In genomic region chr6:15876406-15876805, GRCh38 we compare ENCODE assay signal across 11 cellular contexts.
DNase-seq lines count a peak whose midpoint lies in the region; ATAC-seq, FAIRE-seq and TF ChIP-seq lines count a peak whose summit lies in the region.
"Had no signal": no experiment of that assay in that cellular context is flagged by ENCODE, and none has a peak within 500 bp of the region (broad histone marks: within the 10 kb centered on the region; RNA-seq: fewer than 3 reads in every experiment).

No MANE protein-coding gene starts in this region.

- no peak for TF ChIP-seq POLR2A in GM12892 (IDR thresholded peaks at IDR 0.05; ENCODE audit: low read depth, low read length)
- TF ChIP-seq POLR2A in endothelial cell of umbilical vein (IDR thresholded peaks at IDR 0.05; ENCODE audit: low read depth, low read length) = no peak
- TF ChIP-seq POLR2A in adrenal gland (IDR thresholded peaks at IDR 0.05) = no peak

- POLR2A ChIA-PET in endothelial cell of umbilical vein (lab: Charles Lee) = no interaction called here
- POLR2A ChIA-PET in PC-9 (lab: Charles Lee; ENCODE audit: unreplicated experiment) = no interaction called here

- ATAC-seq in GM21381 (IDR thresholded peaks at IDR 0.05; ENCODE audit: unreplicated experiment) = peak; percentile 57
- peak; percentile 61 for ATAC-seq in HG03439 (IDR thresholded peaks at IDR 0.05; ENCODE audit: unreplicated experiment)
- ATAC-seq: gastrocnemius medialis had no signal

- FAIRE-seq in GM12892 (lab: Jason Lieb, UNC) (peak; percentile 86), endothelial cell of umbilical vein (lab: Jason Lieb, UNC) (no peak)

- CTCF ChIA-PET in endothelial cell of umbilical vein (lab: Charles Lee) = no interaction called here
- CTCF ChIA-PET in PC-9 (lab: Charles Lee) = interaction anchor here (0.6 kb wide), 1 partner anchor 203 kb away, joined by 3 read pairs; no protein-coding TSS in a partner anchor

- no peak overlapping the region for H3K4me2 ChIP-seq in endothelial cell of umbilical vein (ENCODE audit: insufficient read depth, low read length)
- no peak overlapping the region for H3K4me2 ChIP-seq in PC-9

- H3K4me3 ChIP-seq in endothelial cell of umbilical vein (replicated peaks in 1 of 3; ENCODE audit: insufficient read depth in 1 of 3, low read depth in 1 of 3, low read length in 3 of 3) (no peak overlapping the region), adrenal gland (no peak overlapping the region), PC-9 (no peak overlapping the region)
- H3K4me3 ChIP-seq: gastrocnemius medialis had no signal

- no peaks in the 10 kb centered on the region for H3K79me2 ChIP-seq in endothelial cell of umbilical vein (ENCODE audit: control insufficient read depth, insufficient read depth, low read length)
- no peaks in the 10 kb centered on the region for H3K79me2 ChIP-seq in PC-9 (ENCODE audit: low read depth)

- DNase-seq in GM12892 (ENCODE audit: insufficient read length) (no peak), endothelial cell of umbilical vein (ENCODE audit: low read depth, low spot score) (peak; percentile 35), adrenal gland (no peak), DMS153 treated with DMSO at 0.1 percent for 48 hours (lab: John Stamatoyannopoulos, UW; ENCODE audit: unreplicated experiment) (no peak), ACHN (no peak), PC-9 (no peak)
- DNase-seq: activated CD4-positive, alpha-beta T cell treated with anti-CD3 and anti-CD28 coated beads for 4 hours; gastrocnemius medialis; NCI-H1436 had no signal

- peaks cover 27% of the 10 kb centered on the region for H3K4me1 ChIP-seq in endothelial cell of umbilical vein (ENCODE audit: control insufficient read depth, extremely low read depth, insufficient read depth, low read length)
- H3K4me1 ChIP-seq in adrenal gland (replicated peaks in 1 of 2) = peaks cover 0 to 13% of the 10 kb centered on the region in 2 donors
- no peaks in the 10 kb centered on the region for H3K4me1 ChIP-seq in PC-9 (replicated peaks; ENCODE audit: insufficient read depth)

- no peaks in the 10 kb centered on the region for H3K36me3 ChIP-seq in endothelial cell of umbilical vein (ENCODE audit: control insufficient read depth in 2 of 2, extremely low read depth in 1 of 2, insufficient read depth in 2 of 2, low read length in 2 of 2)
- H3K36me3 ChIP-seq in adrenal gland (replicated peaks in 1 of 2) = no peaks in the 10 kb centered on the region
- no peaks in the 10 kb centered on the region for H3K36me3 ChIP-seq in PC-9 (ENCODE audit: low read depth)
- H3K36me3 ChIP-seq: gastrocnemius medialis had no signal

- intact Hi-C loops in endothelial cell of umbilical vein (cut with micrococcal nuclease) (no loop called here), adrenal gland (cut with DNase I) (no loop called here), PC-9 (cut with micrococcal nuclease; ENCODE audit: unreplicated experiment) (no loop called here)

- no peaks in the 10 kb centered on the region for H4K20me1 ChIP-seq in endothelial cell of umbilical vein (replicated peaks; ENCODE audit: control insufficient read depth, extremely low read depth, insufficient read depth, low read length)
- no peaks in the 10 kb centered on the region for H4K20me1 ChIP-seq in PC-9 (ENCODE audit: insufficient read depth)

- no peaks in the 10 kb centered on the region for H3K9me1 ChIP-seq in endothelial cell of umbilical vein (replicated peaks; ENCODE audit: control insufficient read depth, extremely low read depth, insufficient read depth, low read length)

- H3K27me3 ChIP-seq in endothelial cell of umbilical vein (ENCODE audit: control insufficient read depth in 2 of 2, insufficient read depth in 2 of 2, low read length in 2 of 2) (no peaks in the 10 kb centered on the region), adrenal gland (no peaks in the 10 kb centered on the region), PC-9 (ENCODE audit: insufficient read depth, low read depth) (peaks cover 55% of the 10 kb centered on the region)
- H3K27me3 ChIP-seq: gastrocnemius medialis had no signal

- no peak overlapping the region for H2AFZ ChIP-seq in endothelial cell of umbilical vein (ENCODE audit: low read depth, low read length)
- no peak overlapping the region for H2AFZ ChIP-seq in PC-9

- no peak for TF ChIP-seq CTCF in endothelial cell of umbilical vein (IDR thresholded peaks at IDR 0.05; ENCODE audit: extremely low read depth in 1 of 2, insufficient read depth in 1 of 2, low read depth in 1 of 2, low read length in 2 of 2)
- TF ChIP-seq CTCF in adrenal gland (IDR thresholded peaks at IDR 0.05) = no peak
- TF ChIP-seq CTCF in PC-9 (conservative IDR thresholded peaks at IDR 0.05) = no peak

- H3K9me3 ChIP-seq in endothelial cell of umbilical vein (replicated peaks; ENCODE audit: control insufficient read depth, insufficient read depth, low read length) (no peaks in the 10 kb centered on the region), adrenal gland (replicated peaks in 1 of 3) (no peaks in the 10 kb centered on the region), PC-9 (ENCODE audit: insufficient read depth, low read depth) (no peaks in the 10 kb centered on the region)
- H3K9me3 ChIP-seq: gastrocnemius medialis had no signal

- dilution Hi-C loops in endothelial cell of umbilical vein (cut with MboI; ENCODE audit: extremely low pct_ligation_motif_present, low sequenced_read_pairs) = no loop called here

- BruUV-seq in endothelial cell of umbilical vein (replicated peaks; lab: Mats Ljungman, UMichigan) (no TSS peak), PC-9 (replicated peaks; lab: Mats Ljungman, UMichigan) (no TSS peak)

- 68 to 90% (median 82%) methylated on average over 3 of the region's 3 CpGs for WGBS in adrenal gland, 4 donors

- H3K9ac ChIP-seq in endothelial cell of umbilical vein (replicated peaks; ENCODE audit: extremely low read depth, insufficient read depth, low read length) = no peak overlapping the region

- no peak overlapping the region for H3K27ac ChIP-seq in endothelial cell of umbilical vein (ENCODE audit: insufficient read depth, low read depth, low read length)
- H3K27ac ChIP-seq in adrenal gland = no peak overlapping the region
- no peak overlapping the region for H3K27ac ChIP-seq in PC-9
- H3K27ac ChIP-seq: gastrocnemius medialis had no signal

- H3K9me2 ChIP-seq in PC-9 (ENCODE audit: insufficient read depth) = no peaks in the 10 kb centered on the region

- in situ Hi-C loops in ACHN (cut with HindIII; ENCODE audit: low pct_ligation_motif_present, low pct_unique_long_range_greater_than_20kb, low sequenced_read_pairs) = no loop called here

- H3F3A ChIP-seq in PC-9 (ENCODE audit: insufficient read depth, low read depth) = no peaks in the 10 kb centered on the region

TF ChIP-seq in endothelial cell of umbilical vein, 7 proteins besides CTCF, POLR2A, EP300 and RAD21:
- TF ChIP-seq MYC (IDR thresholded peaks at IDR 0.05; ENCODE audit: low read depth, low read length) (no peak), JUN (IDR thresholded peaks at IDR 0.05; ENCODE audit: borderline replicate concordance, insufficient read depth, insufficient read length, low read depth) (no peak), FOS (IDR thresholded peaks at IDR 0.05; ENCODE audit: borderline replicate concordance, insufficient read depth, low read length) (peak; percentile 63), GATA2 (IDR thresholded peaks at IDR 0.05; ENCODE audit: insufficient read depth, insufficient read length, low read depth, low read length) (peak; percentile 12), MAX (IDR thresholded peaks at IDR 0.05; ENCODE audit: insufficient read depth, insufficient read length) (no peak), EZH2 (IDR thresholded peaks at IDR 0.05; ENCODE audit: borderline replicate concordance, low read depth, low read length, severe bottlenecking) (no peak), POLR2AphosphoS5 (IDR thresholded peaks at IDR 0.05; ENCODE audit: insufficient read depth, low read depth, low read length) (no peak)
